In the genomic region with DNA sequence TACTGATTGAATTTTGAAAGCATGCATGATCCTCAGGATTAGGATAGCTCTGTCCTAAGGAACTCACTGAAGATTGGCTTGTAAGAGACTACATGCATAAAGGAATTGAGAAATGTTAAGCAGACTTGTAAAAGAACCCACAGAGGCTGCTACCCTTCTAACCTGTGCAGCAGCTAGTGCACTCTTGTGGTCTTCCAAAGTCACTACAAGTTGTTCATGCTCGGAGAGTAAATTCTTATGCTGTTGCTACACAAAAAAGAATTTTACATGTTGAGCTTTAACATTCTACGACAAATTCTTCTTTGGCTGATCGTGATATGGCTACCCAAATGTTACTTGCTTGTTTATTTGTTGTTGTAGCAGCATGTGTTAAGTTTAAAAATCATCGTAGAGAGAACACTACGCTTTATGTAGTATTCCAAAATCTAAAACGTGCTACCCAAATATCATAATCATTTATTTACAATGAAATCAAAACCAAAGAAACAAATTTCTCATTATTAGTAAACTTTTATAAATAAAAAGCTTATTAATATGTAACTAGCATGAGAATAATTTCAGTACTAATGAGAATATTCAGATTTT, we compare ENCODE assay signal across 8 cellular contexts. TPM values are rescaled to one million over a fixed set of nuclear protein-coding genes. Genes with fewer than 3 reads are reported as not detected.
DNase-seq lines count a peak whose midpoint lies in the region; ATAC-seq and TF ChIP-seq lines count a peak whose summit lies in the region.

No MANE protein-coding gene starts in this region.

- intact Hi-C loops in MCF 10A (cut with micrococcal nuclease), result loop anchor here (1.0 kb wide), 3 partner anchors 112 to 633 kb away; no protein-coding TSS in a partner anchor

- H3K9me3 Mint-ChIP-seq in MCF 10A (ENCODE audit: unreplicated experiment), result no peaks in the 10 kb centered on the region

- peaks cover 15% of the 10 kb centered on the region for H3K36me3 Mint-ChIP-seq in MCF 10A (ENCODE audit: insufficient read depth, unreplicated experiment)

- no peak overlapping the region for H3K4me3 Mint-ChIP-seq in MCF 10A (ENCODE audit: unreplicated experiment)

- BruUV-seq in MCF 10A (replicated peaks; lab: Mats Ljungman, UMichigan), result no TSS peak

- peak; percentile 45 for TF ChIP-seq CTCF in MCF 10A (IDR thresholded peaks at IDR 0.05; ENCODE audit: unreplicated experiment)

- no peaks in the 10 kb centered on the region for H3K27me3 Mint-ChIP-seq in MCF 10A (ENCODE audit: insufficient read depth, unreplicated experiment)

- peak; percentile 58 for ATAC-seq in GM19452 (IDR thresholded peaks at IDR 0.05; ENCODE audit: unreplicated experiment)
- peak; percentile 94 for ATAC-seq in HG03442 (IDR thresholded peaks at IDR 0.05; ENCODE audit: unreplicated experiment)
- peak; percentile 69 for ATAC-seq in left lobe of liver
- ATAC-seq in HG03045 (IDR thresholded peaks at IDR 0.05; ENCODE audit: unreplicated experiment), result no peak

- POLR2A ChIA-PET in MCF 10A (lab: Yijun Ruan, JAX), result interaction anchor here (0.8 to 0.9 kb wide), 2 partner anchors 202 to 204 kb away, joined by 5 read pairs; no protein-coding TSS in a partner anchor

- H3K27ac Mint-ChIP-seq in MCF 10A (ENCODE audit: low read depth, unreplicated experiment), result no peak overlapping the region

- DNase-seq in DMS153 (lab: John Stamatoyannopoulos, UW) (peak; percentile 62), NCI-H748 (lab: John Stamatoyannopoulos, UW; ENCODE audit: unreplicated experiment) (peak; percentile 49), MCF 10A (ENCODE audit: unreplicated experiment) (peak; percentile 70), left lobe of liver (ENCODE audit: low spot score) (no peak)
- DNase-seq in activated naive CD4-positive, alpha-beta T cell treated with Interleukin-2 at 50 U/mL for 16 hours, result no peak

- H3K4me1 Mint-ChIP-seq in MCF 10A (ENCODE audit: insufficient read depth, unreplicated experiment), result no peaks in the 10 kb centered on the region

- CTCF ChIA-PET in MCF 10A (lab: Yijun Ruan, JAX), result interaction anchor here (0.6 to 18.3 kb wide), 54 partner anchors 8 to 1736 kb away, joined by 3 to 459 read pairs (median 4); a partner anchor contains a TSS

RNA-seq across cellular contexts. Expression of a gene that starts 55.0 kb away (rescaled TPM):
- total RNA-seq in MCF 10A (2022) (21.5 and 25.8 TPM in 2 replicates), left lobe of liver (39.2 TPM)

Comparison
In these comparisons a context has a peak if more than half of its experiments do, and no peak if none do; other contexts are left out.
1. DNase-seq: peak in DMS153 (single experiment), NCI-H748 (single experiment) and MCF 10A (single experiment); none in left lobe of liver (single experiment) and activated naive CD4-positive, alpha-beta T cell treated with Interleukin-2 at 50 U/mL for 16 hours (single experiment).